ENCODE assay signal across 1 cellular context in the genomic region with DNA sequence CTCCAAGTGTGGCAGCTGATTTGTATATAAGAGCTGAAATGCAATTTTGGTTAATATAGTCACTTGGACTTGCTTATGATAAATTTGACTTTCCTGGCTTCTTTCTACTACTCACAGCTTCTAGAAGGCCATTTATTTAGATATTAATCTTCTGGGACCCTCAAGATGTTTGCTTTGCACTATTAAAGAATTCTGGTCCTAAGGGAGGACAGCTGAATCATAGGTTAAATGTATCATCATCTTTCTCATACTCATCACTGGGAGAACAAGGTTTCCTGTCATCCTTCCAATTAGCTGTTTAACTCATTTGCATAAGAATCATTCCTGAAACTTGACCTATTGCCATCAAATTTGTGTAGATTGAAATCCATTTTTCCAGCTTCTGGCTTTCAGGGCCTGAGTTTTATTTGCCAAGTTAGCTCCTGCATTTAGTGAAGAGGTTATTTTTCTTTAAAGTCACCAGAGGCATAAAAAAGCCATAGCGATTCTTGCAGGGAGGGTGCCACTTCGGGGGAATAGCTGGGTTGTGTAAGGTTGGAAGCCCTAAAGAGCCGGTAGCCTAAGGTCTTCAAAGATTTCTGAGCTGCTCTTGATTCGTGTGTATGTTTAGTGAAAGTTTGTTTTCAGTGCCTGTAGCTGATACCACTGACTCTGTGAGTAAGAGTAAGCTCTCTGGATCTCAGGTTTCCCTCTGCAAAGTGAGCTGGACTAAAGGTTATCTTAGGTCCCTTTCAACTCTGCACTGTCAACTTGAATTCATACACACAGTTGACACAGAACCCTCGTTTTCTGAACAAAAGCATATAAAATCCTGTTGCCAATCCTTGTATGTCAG.
TF ChIP-seq lines count a peak whose summit lies in the region.

No MANE protein-coding gene starts in this region.

TF ChIP-seq in WTC11, 78 proteins besides CTCF, POLR2A, EP300 and RAD21 (continued from another document):
- no peak for TF ChIP-seq ATF6 (CRISPR knock-in tag; IDR thresholded peaks at IDR 0.05)
- no peak for TF ChIP-seq FOXJ3 (CRISPR knock-in tag; IDR thresholded peaks at IDR 0.05; ENCODE audit: borderline replicate concordance)
- TF ChIP-seq JAZF1 (CRISPR knock-in tag; IDR thresholded peaks at IDR 0.05) = no peak
- no peak for TF ChIP-seq TP53 (CRISPR knock-in tag; IDR thresholded peaks at IDR 0.05)
- no peak for TF ChIP-seq ZBTB43 (CRISPR knock-in tag; IDR thresholded peaks at IDR 0.05)
- no peak for TF ChIP-seq ZNF416 (CRISPR knock-in tag; IDR thresholded peaks at IDR 0.05)
- no peak for TF ChIP-seq ETV6 (CRISPR knock-in tag; IDR thresholded peaks at IDR 0.05)
- TF ChIP-seq AR (CRISPR knock-in tag; IDR thresholded peaks at IDR 0.05) = no peak
- TF ChIP-seq GTF2I (CRISPR knock-in tag; conservative IDR thresholded peaks at IDR 0.05) = no peak
- TF ChIP-seq, protein P1, sequence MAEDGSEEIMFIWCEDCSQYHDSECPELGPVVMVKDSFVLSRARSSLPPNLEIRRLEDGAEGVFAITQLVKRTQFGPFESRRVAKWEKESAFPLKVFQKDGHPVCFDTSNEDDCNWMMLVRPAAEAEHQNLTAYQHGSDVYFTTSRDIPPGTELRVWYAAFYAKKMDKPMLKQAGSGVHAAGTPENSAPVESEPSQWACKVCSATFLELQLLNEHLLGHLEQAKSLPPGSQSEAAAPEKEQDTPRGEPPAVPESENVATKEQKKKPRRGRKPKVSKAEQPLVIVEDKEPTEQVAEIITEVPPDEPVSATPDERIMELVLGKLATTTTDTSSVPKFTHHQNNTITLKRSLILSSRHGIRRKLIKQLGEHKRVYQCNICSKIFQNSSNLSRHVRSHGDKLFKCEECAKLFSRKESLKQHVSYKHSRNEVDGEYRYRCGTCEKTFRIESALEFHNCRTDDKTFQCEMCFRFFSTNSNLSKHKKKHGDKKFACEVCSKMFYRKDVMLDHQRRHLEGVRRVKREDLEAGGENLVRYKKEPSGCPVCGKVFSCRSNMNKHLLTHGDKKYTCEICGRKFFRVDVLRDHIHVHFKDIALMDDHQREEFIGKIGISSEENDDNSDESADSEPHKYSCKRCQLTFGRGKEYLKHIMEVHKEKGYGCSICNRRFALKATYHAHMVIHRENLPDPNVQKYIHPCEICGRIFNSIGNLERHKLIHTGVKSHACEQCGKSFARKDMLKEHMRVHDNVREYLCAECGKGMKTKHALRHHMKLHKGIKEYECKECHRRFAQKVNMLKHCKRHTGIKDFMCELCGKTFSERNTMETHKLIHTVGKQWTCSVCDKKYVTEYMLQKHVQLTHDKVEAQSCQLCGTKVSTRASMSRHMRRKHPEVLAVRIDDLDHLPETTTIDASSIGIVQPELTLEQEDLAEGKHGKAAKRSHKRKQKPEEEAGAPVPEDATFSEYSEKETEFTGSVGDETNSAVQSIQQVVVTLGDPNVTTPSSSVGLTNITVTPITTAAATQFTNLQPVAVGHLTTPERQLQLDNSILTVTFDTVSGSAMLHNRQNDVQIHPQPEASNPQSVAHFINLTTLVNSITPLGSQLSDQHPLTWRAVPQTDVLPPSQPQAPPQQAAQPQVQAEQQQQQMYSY (CRISPR knock-in tag; IDR thresholded peaks at IDR 0.05) = no peak
